In the genomic region with DNA sequence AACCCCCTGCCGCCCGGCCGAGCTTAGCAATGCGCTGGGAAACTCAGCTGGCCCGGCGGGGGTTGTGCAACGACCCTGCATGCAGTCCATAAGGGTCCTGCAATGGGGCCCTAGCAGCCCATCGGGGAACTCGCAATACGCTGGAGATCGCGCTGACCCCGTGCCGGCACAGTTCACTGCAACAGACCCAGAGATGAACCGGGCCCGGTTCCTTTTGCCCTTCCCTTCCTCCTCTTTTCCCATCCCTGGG, we compare ENCODE assay signal across 8 cellular contexts. TPM values are rescaled to one million over a fixed set of nuclear protein-coding genes. Genes with fewer than 3 reads are reported as not detected.
DNase-seq lines count a peak whose midpoint lies in the region; ATAC-seq and TF ChIP-seq lines count a peak whose summit lies in the region.

No MANE protein-coding gene starts in this region.

- intact Hi-C loops in psoas muscle (cut with DNase I) = loop anchor here (5.0 kb wide), 2 partner anchors 43 to 138 kb away; partner anchors contain the start of gene ZFP3 (in 1 of the 2)

- DNase-seq in CD4-positive, CD25-positive, alpha-beta regulatory T cell = no peak
- DNase-seq in SJSA1 (ENCODE audit: low read depth in 1 of 2, low spot score in 2 of 2) (no peak), fibroblast of mammary gland (ENCODE audit: low read depth) (no peak), psoas muscle (peak in 1 of 2 donors; percentile 57), GM13976 (ENCODE audit: low spot score) (no peak), NCI-H2029 treated with DMSO at 0.1 percent for 48 hours (lab: John Stamatoyannopoulos, UW) (no peak), DMS53 treated with DMSO at 0.1 percent for 48 hours (lab: John Stamatoyannopoulos, UW; ENCODE audit: unreplicated experiment) (no peak)

- TF ChIP-seq CTCF in fibroblast of mammary gland (conservative IDR thresholded peaks at IDR 0.05; ENCODE audit: control insufficient read depth, insufficient read depth, low read depth, low read length) (no peak), psoas muscle (IDR thresholded peaks at IDR 0.05) (no peak), GM13976 (IDR thresholded peaks at IDR 0.05; ENCODE audit: borderline replicate concordance, control extremely low read depth, extremely low read depth, insufficient read depth, missing control alignments) (no peak)

- peak overlapping the region; percentile 74 to 97 (median 97) for H3K27ac Mint-ChIP-seq in CD4-positive, CD25-positive, alpha-beta regulatory T cell

- H3K9me3 ChIP-seq in CD4-positive, CD25-positive, alpha-beta regulatory T cell (ENCODE audit: control insufficient read depth in 2 of 2, low read length in 2 of 2) = no peaks in the 10 kb centered on the region
- no peaks in the 10 kb centered on the region for H3K9me3 ChIP-seq in SJSA1 (replicated peaks)
- no peaks in the 10 kb centered on the region for H3K9me3 ChIP-seq in psoas muscle

- peak overlapping the region; percentile 82 for H3K27ac ChIP-seq in CD4-positive, CD25-positive, alpha-beta regulatory T cell (ENCODE audit: insufficient read depth, low read length, poor library complexity, severe bottlenecking)
- no peak overlapping the region for H3K27ac ChIP-seq in SJSA1
- peak overlapping the region; percentile 95 for H3K27ac ChIP-seq in psoas muscle

- in situ Hi-C loops in GM13976 (cut with MboI; ENCODE audit: low sequenced_read_pairs, unreplicated experiment) = no loop called here

- peak overlapping the region; percentile 95 to 99 (median 97) for H3K4me3 Mint-ChIP-seq in CD4-positive, CD25-positive, alpha-beta regulatory T cell

- H3K4me1 Mint-ChIP-seq in CD4-positive, CD25-positive, alpha-beta regulatory T cell = peaks cover 0 to 76% (median 43%) of the 10 kb centered on the region in 4 donors

- no peaks in the 10 kb centered on the region for H3K27me3 ChIP-seq in CD4-positive, CD25-positive, alpha-beta regulatory T cell (ENCODE audit: control insufficient read depth, insufficient read depth, low read length)
- no peaks in the 10 kb centered on the region for H3K27me3 ChIP-seq in SJSA1 (replicated peaks)
- no peaks in the 10 kb centered on the region for H3K27me3 ChIP-seq in psoas muscle (ENCODE audit: insufficient read depth in 3 of 3, low read length in 2 of 3)

- 0 to 1% (median 0%) methylated on average over 16 of the region's 16 CpGs for WGBS in psoas muscle, 3 donors

- ATAC-seq in CD4-positive, CD25-positive, alpha-beta regulatory T cell (ENCODE audit: low read depth in 2 of 2) = no peak
- ATAC-seq in GM21786 (IDR thresholded peaks at IDR 0.05; ENCODE audit: unreplicated experiment) (peak; percentile 6), psoas muscle (peak in 3 of 4 donors; percentile 5 to 11 (median 6))

- no peaks in the 10 kb centered on the region for H3K27me3 Mint-ChIP-seq in CD4-positive, CD25-positive, alpha-beta regulatory T cell

- peaks cover 0 to 1% (median 0%) of the 10 kb centered on the region in 7 donors for H3K9me3 Mint-ChIP-seq in CD4-positive, CD25-positive, alpha-beta regulatory T cell

- peak overlapping the region; percentile 65 for H3K4me3 ChIP-seq in CD4-positive, CD25-positive, alpha-beta regulatory T cell (ENCODE audit: low read depth, low read length)
- H3K4me3 ChIP-seq in SJSA1 = peak overlapping the region; percentile 59
- H3K4me3 ChIP-seq in fibroblast of mammary gland (ENCODE audit: control insufficient read depth, low read depth, low read length) = peak overlapping the region; percentile 94
- peak overlapping the region; percentile 80 for H3K4me3 ChIP-seq in psoas muscle

- peaks cover 22% of the 10 kb centered on the region for H3K36me3 Mint-ChIP-seq in CD4-positive, CD25-positive, alpha-beta regulatory T cell

- peaks cover 22% of the 10 kb centered on the region for H3K36me3 ChIP-seq in CD4-positive, CD25-positive, alpha-beta regulatory T cell (ENCODE audit: control insufficient read depth, insufficient read depth, low read length)
- peaks cover 57% of the 10 kb centered on the region for H3K36me3 ChIP-seq in SJSA1
- H3K36me3 ChIP-seq in psoas muscle (ENCODE audit: insufficient read depth in 1 of 2, low read depth in 1 of 2) = peaks cover 0 to 56% of the 10 kb centered on the region in 2 donors

- H3K4me1 ChIP-seq in CD4-positive, CD25-positive, alpha-beta regulatory T cell (ENCODE audit: control insufficient read depth, insufficient read depth, low read length, poor library complexity, severe bottlenecking) = peaks cover 58% of the 10 kb centered on the region
- peaks cover 26% of the 10 kb centered on the region for H3K4me1 ChIP-seq in SJSA1 (replicated peaks)
- peaks cover 41% of the 10 kb centered on the region for H3K4me1 ChIP-seq in psoas muscle

RNA-seq across cellular contexts. Expression of gene SLC25A11, which starts 0.4 kb away (rescaled TPM):
- 22.6 TPM for total RNA-seq in CD4-positive, CD25-positive, alpha-beta regulatory T cell
- 10 to 100 TPM; 69.3 to 78.4 (median 74.4) TPM for polyA plus RNA-seq in CD4-positive, CD25-positive, alpha-beta regulatory T cell
- total RNA-seq in SJSA1 (2014; rRNA removed; shearing (Covaris generic)) = 67.6 and 68.4 TPM in 2 replicates
- total RNA-seq in psoas muscle = 100 to 1,000 TPM in 3 of 4 donors, 10 to 100 TPM in 1; 97.1 to 225 (median 143) TPM
- polyA plus RNA-seq in psoas muscle = 100 to 1,000 TPM; 125 to 163 (median 128) TPM

RNA-seq across cellular contexts. Expression of gene RNF167, which starts 0.6 kb away (rescaled TPM):
- 105 TPM for total RNA-seq in CD4-positive, CD25-positive, alpha-beta regulatory T cell
- 10 to 100 TPM; 31.5 to 58.2 (median 45.9) TPM for polyA plus RNA-seq in CD4-positive, CD25-positive, alpha-beta regulatory T cell
- 4.2 and 13.0 TPM in 2 replicates for total RNA-seq in SJSA1 (2014; rRNA removed; shearing (Covaris generic))
- 10 to 100 TPM; 85.1 to 96.3 (median 87.3) TPM for total RNA-seq in psoas muscle
- 100 to 1,000 TPM in 1 of 3 donors, 10 to 100 TPM in 2; 85.7 to 151 (median 100.0) TPM for polyA plus RNA-seq in psoas muscle

RNA-seq across cellular contexts. Expression of gene GP1BA, which starts 7.4 kb away (rescaled TPM):
- 1.9 TPM for total RNA-seq in CD4-positive, CD25-positive, alpha-beta regulatory T cell
- polyA plus RNA-seq in CD4-positive, CD25-positive, alpha-beta regulatory T cell = under 1 TPM in 2 of 4 donors, not detected in 2; 0.07 to 0.22 TPM
- not detected in 2 replicates for total RNA-seq in SJSA1 (2014; rRNA removed; shearing (Covaris generic))
- under 1 TPM in 1 of 4 donors, not detected in 3; 0.10 TPM for total RNA-seq in psoas muscle
- polyA plus RNA-seq in psoas muscle = under 1 TPM in 2 of 3 donors, not detected in 1; 0.04 to 0.05 TPM

RNA-seq across cellular contexts. Expression of gene PFN1, which starts 8.9 kb away (rescaled TPM):
- total RNA-seq in CD4-positive, CD25-positive, alpha-beta regulatory T cell = 865 TPM
- 1,000 to 10,000 TPM; 2,018 to 2,804 (median 2,386) TPM for polyA plus RNA-seq in CD4-positive, CD25-positive, alpha-beta regulatory T cell
- total RNA-seq in SJSA1 (2014; rRNA removed; shearing (Covaris generic)) = 1,207 and 1,337 TPM in 2 replicates
- total RNA-seq in psoas muscle = 100 to 1,000 TPM; 149 to 253 (median 205) TPM
- 1,000 to 10,000 TPM in 1 of 3 donors, 100 to 1,000 TPM in 2; 220 to 1,518 (median 312) TPM for polyA plus RNA-seq in psoas muscle

RNA-seq across cellular contexts. Expression of gene ENO3, which starts 11.4 kb away (rescaled TPM):
- total RNA-seq in CD4-positive, CD25-positive, alpha-beta regulatory T cell = 11.7 TPM
- polyA plus RNA-seq in CD4-positive, CD25-positive, alpha-beta regulatory T cell = 1 to 10 TPM in 1 of 4 donors, under 1 TPM in 3; 0.29 to 1.6 (median 0.41) TPM
- total RNA-seq in SJSA1 (2014; rRNA removed; shearing (Covaris generic)) = 5.2 and 6.6 TPM in 2 replicates
- total RNA-seq in psoas muscle = 1,000 to 10,000 TPM; 2,251 to 3,238 (median 2,533) TPM
- polyA plus RNA-seq in psoas muscle = 1,000 to 10,000 TPM; 1,126 to 5,696 (median 4,322) TPM

Comparison
In these comparisons a context has a peak if more than half of its experiments do, and no peak if none do; other contexts are left out.
1. ATAC-seq: peak in GM21786 (single experiment) and psoas muscle (3 of 4); none in CD4-positive, CD25-positive, alpha-beta regulatory T cell (0 of 2).
2. Peak in every context shown above with its lines, with median percentiles within 50 percentile points of each other: H3K4me3 ChIP-seq.